Comparison of ENCODE assay signal across 19 cellular contexts in genomic region chr4:93834371-93835066, GRCh38. TPM values are rescaled to one million over a fixed set of nuclear protein-coding genes. Genes with fewer than 3 reads are reported as not detected.
A peak's percentile ranks its signal among the peaks of the same experiment; 100 is the strongest.
DNase-seq lines count a peak whose midpoint lies in the region; ATAC-seq and TF ChIP-seq lines count a peak whose summit lies in the region.
"Had no signal": no experiment of that assay in that cellular context is flagged by ENCODE, and none has a peak within 500 bp of the region (broad histone marks: within the 10 kb centered on the region; RNA-seq: fewer than 3 reads in every experiment).

No MANE protein-coding gene starts in this region.

- H3K27ac ChIP-seq in IMR-90 (ENCODE audit: insufficient read depth, low read length) (no peak overlapping the region), mesenchymal stem cell (ENCODE audit: low read length, poor library complexity, severe bottlenecking) (no peak overlapping the region), subcutaneous abdominal adipose tissue (ENCODE audit: low read depth, low read length) (no peak overlapping the region), Peyer's patch (no peak overlapping the region)
- H3K27ac ChIP-seq: C4-2B, GM23248 had no signal

- peaks cover 38% of the 10 kb centered on the region for H3K27me3 ChIP-seq in IMR-90 (ENCODE audit: control insufficient read depth, insufficient read depth, low read length)
- H3K27me3 ChIP-seq in mesenchymal stem cell (ENCODE audit: control insufficient read depth in 1 of 2, insufficient read depth in 1 of 2, low read length in 2 of 2): peaks cover 39 to 63% of the 10 kb centered on the region in 2 experiments
- H3K27me3 ChIP-seq in subcutaneous abdominal adipose tissue (ENCODE audit: control insufficient read depth in 5 of 5, insufficient read depth in 4 of 5, low read length in 5 of 5): peaks cover 35 to 52% (median 45%) of the 10 kb centered on the region in 5 donors
- peaks cover 0 to 18% of the 10 kb centered on the region in 2 donors for H3K27me3 ChIP-seq in Peyer's patch

- no peaks in the 10 kb centered on the region; the same call in 1 of the 2 replicates for H4K20me1 ChIP-seq in IMR-90 (ENCODE audit: insufficient read depth, low read length)

- DNase-seq in IMR-90: no peak
- peak; percentile 68 for DNase-seq in ecto neural progenitor cell (ENCODE audit: low spot score)
- DNase-seq in mesenchymal stem cell: no peak
- no peak for DNase-seq in natural killer cell
- no peak for DNase-seq in Peyer's patch
- DNase-seq: activated CD4-positive, alpha-beta T cell treated with anti-CD3 and anti-CD28 coated beads for 4 hours; activated CD8-positive, alpha-beta memory T cell treated with anti-CD3 and anti-CD28 coated beads, Interleukin-2, amount 50 U/mL, for 48 hours; activated naive CD4-positive, alpha-beta T cell treated with Interleukin-2 at 50 U/mL for 16 hours; foreskin melanocyte; GM23248; left colon; naive thymus-derived CD8-positive, alpha-beta T cell; NCI-H2107; T-helper 9 cell had no signal

- no peak overlapping the region; the same call in 1 of the 2 replicates for H2BK20ac ChIP-seq in IMR-90 (ENCODE audit: low read depth, low read length)

- H2AFZ ChIP-seq in IMR-90 (replicated peaks; ENCODE audit: low read length, poor library complexity): peak overlapping the region; percentile 64
- no peak overlapping the region for H2AFZ ChIP-seq in mesenchymal stem cell (ENCODE audit: low read depth, low read length)
- H2AFZ ChIP-seq: GM23248 had no signal

- H3K9me3 Mint-ChIP-seq in natural killer cell: peaks cover 4 to 9% of the 10 kb centered on the region in 2 donors
- H3K9me3 Mint-ChIP-seq: stimulated activated effector memory CD8-positive, alpha-beta T cell treated with anti-CD3 and anti-CD28 coated beads, Interleukin-12 subunit alpha, Interleukin-12 subunit beta, amount 100 ng/mL, for 72 hours had no signal

- no peak overlapping the region for H3K9ac ChIP-seq in IMR-90 (ENCODE audit: low read depth, low read length)
- H3K9ac ChIP-seq in mesenchymal stem cell (ENCODE audit: low read length): no peak overlapping the region
- H3K9ac ChIP-seq in subcutaneous abdominal adipose tissue (ENCODE audit: low read length in 5 of 5): no peak overlapping the region
- H3K9ac ChIP-seq: GM23248 had no signal

- 19% methylated on average over 15 of the region's 38 CpGs; no CpG with 5 or more reads in 1 of the 2 experiments for WGBS in IMR-90 (ENCODE audit: extremely low coverage in 2 of 2, insufficient read length in 1 of 2), 2 experiments
- WGBS in mesenchymal stem cell: 4% methylated on average over 30 of the region's 38 CpGs

- H3K4me3 ChIP-seq in IMR-90 (ENCODE audit: insufficient read depth, low read depth, low read length) (no peak overlapping the region), mesenchymal stem cell (ENCODE audit: insufficient read depth in 1 of 2, low read depth in 1 of 2, low read length in 2 of 2) (peak overlapping the region; percentile 47 to 53), subcutaneous abdominal adipose tissue (ENCODE audit: low read depth in 1 of 5, low read length in 5 of 5) (peak overlapping the region in 3 of 5 donors; percentile 22 to 55 (median 40)), Peyer's patch (no peak overlapping the region)
- H3K4me3 ChIP-seq: GM23248 had no signal

- H2BK5ac ChIP-seq in IMR-90 (ENCODE audit: low read depth, low read length, poor library complexity, severe bottlenecking): no peak overlapping the region
- peak overlapping the region; percentile 33 for H2BK5ac ChIP-seq in mesenchymal stem cell (ENCODE audit: low read depth, low read length, poor library complexity, severe bottlenecking)

- dilution Hi-C loops in IMR-90 (cut with HindIII; ENCODE audit: low sequenced_read_pairs, unreplicated experiment): no loop called here

- H2AK9ac ChIP-seq in IMR-90 (replicated peaks; ENCODE audit: low read depth, low read length, poor library complexity): no peak overlapping the region

- no peak overlapping the region for H3K23ac ChIP-seq in IMR-90 (ENCODE audit: low read depth, low read length)
- peak overlapping the region in 1 of 2 experiments; percentile 40 for H3K23ac ChIP-seq in mesenchymal stem cell (ENCODE audit: low read length in 2 of 2)

- no peak overlapping the region for H3K4ac ChIP-seq in IMR-90 (ENCODE audit: low read depth, low read length)
- no peak overlapping the region for H3K4ac ChIP-seq in mesenchymal stem cell (ENCODE audit: low read depth in 1 of 2, low read length in 2 of 2)

- H3K36me3 ChIP-seq in IMR-90 (ENCODE audit: control insufficient read depth, insufficient read depth, low read length) (no peaks in the 10 kb centered on the region), mesenchymal stem cell (ENCODE audit: control insufficient read depth in 1 of 2, insufficient read depth in 2 of 2, low read depth in 1 of 2, low read length in 2 of 2) (no peaks in the 10 kb centered on the region), subcutaneous abdominal adipose tissue (ENCODE audit: control insufficient read depth in 5 of 5, insufficient read depth in 5 of 5, low read length in 5 of 5) (no peaks in the 10 kb centered on the region), Peyer's patch (no peaks in the 10 kb centered on the region)

- BruUV-seq in IMR-90 (replicated peaks; lab: Mats Ljungman, UMichigan): no TSS peak

- H3K9me1 ChIP-seq in IMR-90 (ENCODE audit: insufficient read depth, low read length): no peaks in the 10 kb centered on the region

- H2BK15ac ChIP-seq in IMR-90 (ENCODE audit: low read depth, low read length) (no peak overlapping the region), mesenchymal stem cell (ENCODE audit: low read depth, poor library complexity, severe bottlenecking) (no peak overlapping the region)

- TF ChIP-seq POLR2A in IMR-90 (IDR thresholded peaks at IDR 0.05; ENCODE audit: low read depth, low read length) (no peak), Peyer's patch (IDR thresholded peaks at IDR 0.05) (no peak)

- intact Hi-C loops in IMR-90 (cut with micrococcal nuclease): no loop called here
- intact Hi-C loops in natural killer cell (cut with micrococcal nuclease): no loop called here

- CTCF ChIA-PET in IMR-90 (lab: Yijun Ruan, JAX): no interaction called here

- H3K27me3 Mint-ChIP-seq in natural killer cell (ENCODE audit: low read depth in 2 of 2): peaks cover 44 to 57% of the 10 kb centered on the region in 2 donors

- H3K18ac ChIP-seq in IMR-90 (ENCODE audit: low read depth, low read length): no peak overlapping the region
- H3K18ac ChIP-seq in mesenchymal stem cell (ENCODE audit: low read depth in 1 of 2, low read length in 2 of 2): no peak overlapping the region

- POLR2A ChIA-PET in IMR-90 (lab: Charles Lee; ENCODE audit: unreplicated experiment): no interaction called here

- in situ Hi-C loops in IMR-90 (cut with MboI; ENCODE audit: low sequenced_read_pairs): no loop called here

- H2AK5ac ChIP-seq in IMR-90 (ENCODE audit: low read depth, low read length): no peak overlapping the region
- no peak overlapping the region for H2AK5ac ChIP-seq in mesenchymal stem cell (ENCODE audit: low read length, severe bottlenecking)

- H4K5ac ChIP-seq in IMR-90 (ENCODE audit: low read depth, low read length): no peak overlapping the region

- no peak overlapping the region for H2BK12ac ChIP-seq in mesenchymal stem cell (ENCODE audit: low read length in 2 of 2)

- H4K91ac ChIP-seq in IMR-90 (ENCODE audit: insufficient read depth, low read depth, low read length): no peak overlapping the region; the same call in 1 of the 2 replicates
- no peak overlapping the region for H4K91ac ChIP-seq in mesenchymal stem cell (ENCODE audit: low read length)

- H3K4me1 Mint-ChIP-seq in natural killer cell: no peaks in the 10 kb centered on the region

- H3K9me3 ChIP-seq in IMR-90 (ENCODE audit: control insufficient read depth, insufficient read depth, low read length): peaks cover 2% of the 10 kb centered on the region; the same call in 1 of the 2 replicates
- H3K9me3 ChIP-seq in mesenchymal stem cell (ENCODE audit: control insufficient read depth, low read length): peaks cover 2% of the 10 kb centered on the region
- no peaks in the 10 kb centered on the region for H3K9me3 ChIP-seq in subcutaneous abdominal adipose tissue (ENCODE audit: control insufficient read depth in 5 of 5, low read length in 5 of 5)
- no peaks in the 10 kb centered on the region for H3K9me3 ChIP-seq in Peyer's patch

- no peak for TF ChIP-seq RAD21 in IMR-90 (IDR thresholded peaks at IDR 0.05; ENCODE audit: low read length)

- H3K79me1 ChIP-seq in IMR-90 (ENCODE audit: low read depth in 1 of 2, low read length in 2 of 2): no peaks in the 10 kb centered on the region
- no peaks in the 10 kb centered on the region for H3K79me1 ChIP-seq in mesenchymal stem cell (replicated peaks; ENCODE audit: low read length, poor library complexity, severe bottlenecking)

- H3K14ac ChIP-seq in IMR-90 (replicated peaks; ENCODE audit: low read depth, low read length) (no peak overlapping the region), mesenchymal stem cell (ENCODE audit: low read length in 2 of 2) (peak overlapping the region in 1 of 2 experiments; percentile 39)

- H2BK120ac ChIP-seq in IMR-90 (ENCODE audit: low read depth, low read length) (no peak overlapping the region; the same call in 1 of the 2 replicates), mesenchymal stem cell (ENCODE audit: low read depth, low read length) (no peak overlapping the region)

- no peaks in the 10 kb centered on the region for H3K4me1 ChIP-seq in IMR-90 (ENCODE audit: control insufficient read depth, insufficient read depth, low read length)
- H3K4me1 ChIP-seq in mesenchymal stem cell (ENCODE audit: control insufficient read depth, insufficient read depth, low read depth, low read length): peaks cover 15% of the 10 kb centered on the region
- H3K4me1 ChIP-seq in subcutaneous abdominal adipose tissue (ENCODE audit: control insufficient read depth in 5 of 5, insufficient read depth in 5 of 5, low read length in 5 of 5): peaks cover 0 to 15% (median 12%) of the 10 kb centered on the region in 5 donors
- peaks cover 0 to 12% (median 0%) of the 10 kb centered on the region in 4 donors for H3K4me1 ChIP-seq in Peyer's patch

- TF ChIP-seq CTCF in IMR-90 (conservative IDR thresholded peaks at IDR 0.05; ENCODE audit: low read depth, low read length): no peak
- no peak for TF ChIP-seq CTCF in natural killer cell (IDR thresholded peaks at IDR 0.05)
- TF ChIP-seq CTCF in Peyer's patch (IDR thresholded peaks at IDR 0.05): no peak

- no peak overlapping the region for H3K27ac Mint-ChIP-seq in natural killer cell
- H3K27ac Mint-ChIP-seq: naive thymus-derived CD8-positive, alpha-beta T cell; stimulated activated effector memory CD8-positive, alpha-beta T cell treated with anti-CD3 and anti-CD28 coated beads, Interleukin-12 subunit alpha, Interleukin-12 subunit beta, amount 100 ng/mL, for 72 hours had no signal

- ATAC-seq in IMR-90 (ENCODE audit: low read depth) (no peak), natural killer cell (no peak), HG03196 (IDR thresholded peaks at IDR 0.05; ENCODE audit: unreplicated experiment) (no peak)
- ATAC-seq: left colon; naive thymus-derived CD8-positive, alpha-beta T cell; stimulated activated effector memory CD8-positive, alpha-beta T cell treated with anti-CD3 and anti-CD28 coated beads, Interleukin-12 subunit alpha, Interleukin-12 subunit beta, amount 100 ng/mL, for 72 hours had no signal

- no peak overlapping the region for H3K56ac ChIP-seq in IMR-90 (ENCODE audit: extremely low read depth, insufficient read depth, low read length)

- no peak overlapping the region for H3K4me3 Mint-ChIP-seq in natural killer cell
- H3K4me3 Mint-ChIP-seq: stimulated activated effector memory CD8-positive, alpha-beta T cell treated with anti-CD3 and anti-CD28 coated beads, Interleukin-12 subunit alpha, Interleukin-12 subunit beta, amount 100 ng/mL, for 72 hours had no signal

- H4K8ac ChIP-seq in IMR-90 (ENCODE audit: low read depth in 2 of 2, low read length in 2 of 2) (no peak overlapping the region), mesenchymal stem cell (ENCODE audit: low read length) (no peak overlapping the region)

- H3K4me2 ChIP-seq in IMR-90 (ENCODE audit: low read depth, low read length) (no peak overlapping the region), mesenchymal stem cell (ENCODE audit: low read length, poor library complexity, severe bottlenecking) (peak overlapping the region; percentile 82)

- H3K36me3 Mint-ChIP-seq in natural killer cell: peaks cover 21% of the 10 kb centered on the region
- H3K36me3 Mint-ChIP-seq: stimulated activated effector memory CD8-positive, alpha-beta T cell treated with anti-CD3 and anti-CD28 coated beads, Interleukin-12 subunit alpha, Interleukin-12 subunit beta, amount 100 ng/mL, for 72 hours had no signal

RNA-seq across cellular contexts. Expression of gene ATOH1, which starts 6.0 kb away (rescaled TPM):
- total RNA-seq in IMR-90 (2012; rRNA removed): not detected in 2 replicates
- not detected in 2 replicates for polyA plus RNA-seq in IMR-90 (2012; rRNA removed)
- polyA plus RNA-seq in IMR-90 (2012; cell fraction: cytosol; rRNA removed): not detected in 2 replicates
- polyA plus RNA-seq in IMR-90 (2012; cell fraction: nucleus; rRNA removed; ENCODE audit: low replicate concordance): not detected in 2 replicates
- polyA plus RNA-seq in mesenchymal stem cell (2013, experiment 1 of 2): not detected
- polyA plus RNA-seq in mesenchymal stem cell (2013, experiment 2 of 2): not detected
- not detected for total RNA-seq in natural killer cell
- total RNA-seq in Peyer's patch: 10 to 100 TPM; 20.6 to 50.4 (median 41.3) TPM
- total RNA-seq: bronchial epithelial cell; GM23248; naive thymus-derived CD8-positive, alpha-beta T cell had no signal
- polyA plus RNA-seq: GM23248; naive thymus-derived CD8-positive, alpha-beta T cell had no signal

Comparison
In these comparisons a context has a peak if more than half of its experiments do, and no peak if none do; other contexts are left out.
1. H3K4me3 ChIP-seq: peak in mesenchymal stem cell (2 of 2) and subcutaneous abdominal adipose tissue (3 of 5); none in IMR-90 (single experiment) and Peyer's patch (0 of 4).
2. RNA of gene ATOH1, which starts 6.0 kb away (total RNA-seq): 20.6 to 50.4 TPM in Peyer's patch; not detected in IMR-90 and not detected in natural killer cell; every median in the first group is over 10 times any median in the second.